In genomic region chr21:39120876-39121599, GRCh38 we compare ENCODE assay signal across 2 cellular contexts.
TF ChIP-seq lines count a peak whose summit lies in the region.

No MANE protein-coding gene starts in this region.

TF ChIP-seq in HepG2, 621 proteins besides CTCF, POLR2A, EP300 and RAD21:
- no peak for TF ChIP-seq CAMTA2 (CRISPR knock-in tag; IDR thresholded peaks at IDR 0.05; ENCODE audit: borderline replicate concordance)
- TF ChIP-seq STAG1 (CRISPR knock-in tag; IDR thresholded peaks at IDR 0.05), result peak; percentile 36; the same call in 1 of the 2 replicates
- TF ChIP-seq ZMAT5 (CRISPR knock-in tag; IDR thresholded peaks at IDR 0.05; ENCODE audit: borderline replicate concordance, low read depth), result no peak
- TF ChIP-seq FLYWCH1 (CRISPR knock-in tag; IDR thresholded peaks at IDR 0.05), result no peak
- no peak for TF ChIP-seq ZNF557 (CRISPR knock-in tag; IDR thresholded peaks at IDR 0.05)
TF ChIP-seq in HepG2: peak in this region for 1.

TF ChIP-seq in WTC11, 78 proteins besides CTCF, POLR2A, EP300 and RAD21:
- TF ChIP-seq ZBTB21 (CRISPR knock-in tag; IDR thresholded peaks at IDR 0.05; ENCODE audit: borderline replicate concordance) (no peak), TCF7 (CRISPR knock-in tag; IDR thresholded peaks at IDR 0.05; ENCODE audit: low read depth) (no peak), ATF6 (CRISPR knock-in tag; IDR thresholded peaks at IDR 0.05) (no peak), NFE2L1 (CRISPR knock-in tag; IDR thresholded peaks at IDR 0.05) (no peak), SMAD3 (CRISPR knock-in tag; IDR thresholded peaks at IDR 0.05; ENCODE audit: borderline replicate concordance) (no peak), ZNF263 (CRISPR knock-in tag; IDR thresholded peaks at IDR 0.05; ENCODE audit: low read depth) (no peak), ERG (CRISPR knock-in tag; IDR thresholded peaks at IDR 0.05) (no peak), SP1 (CRISPR knock-in tag; conservative IDR thresholded peaks at IDR 0.05) (no peak), GTF2I (CRISPR knock-in tag; conservative IDR thresholded peaks at IDR 0.05) (no peak), STAT6 (CRISPR knock-in tag; conservative IDR thresholded peaks at IDR 0.05; ENCODE audit: low read depth) (no peak), TEAD1 (CRISPR knock-in tag; IDR thresholded peaks at IDR 0.05) (no peak), ZSCAN18 (CRISPR knock-in tag; IDR thresholded peaks at IDR 0.05) (no peak), ATF3 (CRISPR knock-in tag; conservative IDR thresholded peaks at IDR 0.05) (no peak), OVOL2 (CRISPR knock-in tag; IDR thresholded peaks at IDR 0.05; ENCODE audit: borderline replicate concordance) (no peak), ZNF232 (CRISPR knock-in tag; IDR thresholded peaks at IDR 0.05) (no peak), AR (CRISPR knock-in tag; IDR thresholded peaks at IDR 0.05) (no peak), RELA (CRISPR knock-in tag; IDR thresholded peaks at IDR 0.05; ENCODE audit: borderline replicate concordance) (no peak), RORB (CRISPR knock-in tag; IDR thresholded peaks at IDR 0.05) (no peak), ARID4B (CRISPR knock-in tag; IDR thresholded peaks at IDR 0.05; ENCODE audit: borderline replicate concordance) (no peak), USF2 (CRISPR knock-in tag; IDR thresholded peaks at IDR 0.05) (no peak)
